ENCODE assay signal across 9 cellular contexts in genomic region chr15:66720206-66721010, GRCh38. TPM values are rescaled to one million over a fixed set of nuclear protein-coding genes. Genes with fewer than 3 reads are reported as not detected.
DNase-seq lines count a peak whose midpoint lies in the region; ATAC-seq, FAIRE-seq and TF ChIP-seq lines count a peak whose summit lies in the region.
"Had no signal": no experiment of that assay in that cellular context is flagged by ENCODE, and none has a peak within 500 bp of the region (broad histone marks: within the 10 kb centered on the region; RNA-seq: fewer than 3 reads in every experiment).

No MANE protein-coding gene starts in this region.

- TF ChIP-seq RAD21 in IMR-90 (IDR thresholded peaks at IDR 0.05; ENCODE audit: low read length) (no peak), HepG2 (CRISPR knock-in tag; IDR thresholded peaks at IDR 0.05) (no peak)

- no peak for TF ChIP-seq CTCF in IMR-90 (conservative IDR thresholded peaks at IDR 0.05; ENCODE audit: low read depth, low read length)
- TF ChIP-seq CTCF in hepatocyte (IDR thresholded peaks at IDR 0.05; ENCODE audit: poor library complexity): no peak
- TF ChIP-seq CTCF in prostate gland (IDR thresholded peaks at IDR 0.05): no peak
- TF ChIP-seq CTCF in HepG2 (CRISPR knock-in tag; IDR thresholded peaks at IDR 0.05): no peak

- H3K9me1 ChIP-seq in IMR-90 (ENCODE audit: insufficient read depth, low read length): peaks cover 49% of the 10 kb centered on the region

- no peaks in the 10 kb centered on the region for H3K9me2 ChIP-seq in hepatocyte (replicated peaks; ENCODE audit: insufficient read depth)

- H4K20me1 ChIP-seq in IMR-90 (ENCODE audit: insufficient read depth, low read length) (peaks cover 59% of the 10 kb centered on the region), hepatocyte (ENCODE audit: insufficient read depth, poor library complexity, severe bottlenecking) (peaks cover 54% of the 10 kb centered on the region), HepG2 (ENCODE audit: insufficient read depth, low read length) (no peaks in the 10 kb centered on the region)

- peak overlapping the region; percentile 32; the same call in 1 of the 2 replicates for H2BK120ac ChIP-seq in IMR-90 (ENCODE audit: low read depth, low read length)

- ATAC-seq in IMR-90 (ENCODE audit: low read depth) (peak; percentile 86), HepG2 (no peak)
- no peak for ATAC-seq in naive thymus-derived CD8-positive, alpha-beta T cell

- no peak for TF ChIP-seq EP300 in HepG2 (IDR thresholded peaks at IDR 0.05; ENCODE audit: low read depth in 2 of 2, low read length in 2 of 2)
- no peak for TF ChIP-seq EP300 in HepG2 (CRISPR knock-in tag; IDR thresholded peaks at IDR 0.05; ENCODE audit: borderline replicate concordance)

- no peaks in the 10 kb centered on the region for H3K36me3 Mint-ChIP-seq in activated T-helper 2 cell treated with anti-CD3 and anti-CD28 coated beads, Interferon-gamma antibody, Interleukin-2, Interleukin-4, amounts not matched to agents 10 μg/mL and 5 μg/mL and 100 μg/mL, durations not matched to agents 14 hours and 24 hours and 36 hours (ENCODE audit: low read depth)
- H3K36me3 Mint-ChIP-seq in naive thymus-derived CD8-positive, alpha-beta T cell: no peaks in the 10 kb centered on the region

- H3K4me3 Mint-ChIP-seq in activated T-helper 2 cell treated with anti-CD3 and anti-CD28 coated beads, Interferon-gamma antibody, Interleukin-2, Interleukin-4, amounts not matched to agents 10 μg/mL and 5 μg/mL and 100 μg/mL, durations not matched to agents 14 hours and 24 hours and 36 hours (ENCODE audit: low read depth): no peak overlapping the region
- no peak overlapping the region for H3K4me3 Mint-ChIP-seq in naive thymus-derived CD8-positive, alpha-beta T cell

- CTCF ChIA-PET in IMR-90 (lab: Yijun Ruan, JAX): interaction anchor here (0.6 to 1.5 kb wide), 6 partner anchors 8 to 131 kb away, joined by 3 to 5 read pairs (median 3); partner anchors contain the start of gene SMAD6
- CTCF ChIA-PET in HepG2 (lab: Yijun Ruan, JAX; ENCODE audit: low intra/inter-chr PET ratio, low total read pairs): no interaction called here

- POLR2A ChIA-PET in IMR-90 (lab: Charles Lee; ENCODE audit: unreplicated experiment) (interaction anchor here (1.0 kb wide), 1 partner anchor 13 kb away, joined by 3 read pairs; no protein-coding TSS in a partner anchor), HepG2 (lab: Yijun Ruan, JAX) (no interaction called here)
- POLR2A ChIA-PET in naive thymus-derived CD8-positive, alpha-beta T cell (lab: Charles Lee): interaction anchor here (0.5 kb wide), 1 partner anchor 143 kb away, joined by 3 read pairs; no protein-coding TSS in a partner anchor

- peak overlapping the region; percentile 43 for H2AFZ ChIP-seq in IMR-90 (replicated peaks; ENCODE audit: low read length, poor library complexity)
- no peak overlapping the region for H2AFZ ChIP-seq in hepatocyte
- no peak overlapping the region for H2AFZ ChIP-seq in HepG2 (ENCODE audit: low read length)

- BruUV-seq in IMR-90 (replicated peaks; lab: Mats Ljungman, UMichigan) (no TSS peak), HepG2 (replicated peaks; lab: Mats Ljungman, UMichigan) (no TSS peak)

- no peak overlapping the region for H3K9ac ChIP-seq in IMR-90 (ENCODE audit: low read depth, low read length)
- no peak overlapping the region for H3K9ac ChIP-seq in HepG2 (ENCODE audit: insufficient read depth, low read depth, low read length)

- H3K4ac ChIP-seq in IMR-90 (ENCODE audit: low read depth, low read length): peak overlapping the region; percentile 26; the same call in 1 of the 2 replicates

- peaks cover 20% of the 10 kb centered on the region for H3K4me1 ChIP-seq in IMR-90 (ENCODE audit: control insufficient read depth, insufficient read depth, low read length)
- H3K4me1 ChIP-seq in hepatocyte (ENCODE audit: insufficient read depth): peaks cover 47% of the 10 kb centered on the region
- H3K4me1 ChIP-seq in small intestine (ENCODE audit: control insufficient read depth in 2 of 2, insufficient read depth in 1 of 2, low read depth in 1 of 2, low read length in 1 of 2): no peaks in the 10 kb centered on the region
- H3K4me1 ChIP-seq in prostate gland (replicated peaks): no peaks in the 10 kb centered on the region
- peaks cover 11% of the 10 kb centered on the region for H3K4me1 ChIP-seq in HepG2 (ENCODE audit: insufficient read depth, low read length)

- dilution Hi-C loops in IMR-90 (cut with HindIII; ENCODE audit: low sequenced_read_pairs, unreplicated experiment): no loop called here

- H3K9me3 Mint-ChIP-seq in activated T-helper 2 cell treated with anti-CD3 and anti-CD28 coated beads, Interferon-gamma antibody, Interleukin-2, Interleukin-4, amounts not matched to agents 10 μg/mL and 5 μg/mL and 100 μg/mL, durations not matched to agents 14 hours and 24 hours and 36 hours: no peaks in the 10 kb centered on the region
- H3K9me3 Mint-ChIP-seq in naive thymus-derived CD8-positive, alpha-beta T cell: no peaks in the 10 kb centered on the region

- H4K91ac ChIP-seq in IMR-90 (ENCODE audit: insufficient read depth, low read depth, low read length): 0 out of 2 replicates have a peak overlapping the region, but pooled peaks have one; percentile 3

- peaks cover 53% of the 10 kb centered on the region for H3K36me3 ChIP-seq in IMR-90 (ENCODE audit: control insufficient read depth, insufficient read depth, low read length)
- H3K36me3 ChIP-seq in hepatocyte (replicated peaks; ENCODE audit: insufficient read depth, low read depth): no peaks in the 10 kb centered on the region
- H3K36me3 ChIP-seq in small intestine (ENCODE audit: control insufficient read depth in 2 of 2, insufficient read depth in 2 of 2, low read length in 2 of 2): no peaks in the 10 kb centered on the region
- no peaks in the 10 kb centered on the region for H3K36me3 ChIP-seq in prostate gland
- peaks cover 0 to 26% of the 10 kb centered on the region in 2 experiments; a peak in 3 of 5 replicates for H3K36me3 ChIP-seq in HepG2 (replicated peaks in 1 of 2; ENCODE audit: control insufficient read depth in 1 of 2, insufficient read depth in 2 of 2, low read length in 2 of 2)

- H3K18ac ChIP-seq in IMR-90 (ENCODE audit: low read depth, low read length): no peak overlapping the region

- H3K9me3 ChIP-seq in IMR-90 (ENCODE audit: control insufficient read depth, insufficient read depth, low read length) (no peaks in the 10 kb centered on the region), hepatocyte (ENCODE audit: low read depth) (no peaks in the 10 kb centered on the region), small intestine (ENCODE audit: control insufficient read depth, low read depth) (no peaks in the 10 kb centered on the region), prostate gland (no peaks in the 10 kb centered on the region), HepG2 (ENCODE audit: low read length) (no peaks in the 10 kb centered on the region)

- no peak overlapping the region for H3K56ac ChIP-seq in IMR-90 (ENCODE audit: extremely low read depth, insufficient read depth, low read length)

- no peak overlapping the region for H3K23ac ChIP-seq in IMR-90 (ENCODE audit: low read depth, low read length)

- H3K79me2 ChIP-seq in hepatocyte (peaks cover 99% of the 10 kb centered on the region), HepG2 (ENCODE audit: insufficient read depth, low read length) (peaks cover 2% of the 10 kb centered on the region)

- peak overlapping the region; percentile 69; the same call in 1 of the 2 replicates for H2AK5ac ChIP-seq in IMR-90 (ENCODE audit: low read depth, low read length)

- H3K4me3 ChIP-seq in IMR-90 (ENCODE audit: insufficient read depth, low read depth, low read length) (no peak overlapping the region), hepatocyte (no peak overlapping the region), small intestine (ENCODE audit: low read depth in 1 of 2, low read length in 2 of 2) (no peak overlapping the region), prostate gland (no peak overlapping the region), HepG2 (replicated peaks in 1 of 3; ENCODE audit: insufficient read depth in 1 of 3, low read depth in 2 of 3, low read length in 3 of 3) (no peak overlapping the region)

- peaks cover 19% of the 10 kb centered on the region for H3K4me1 Mint-ChIP-seq in activated T-helper 2 cell treated with anti-CD3 and anti-CD28 coated beads, Interferon-gamma antibody, Interleukin-2, Interleukin-4, amounts not matched to agents 10 μg/mL and 5 μg/mL and 100 μg/mL, durations not matched to agents 14 hours and 24 hours and 36 hours (ENCODE audit: low read depth)
- H3K4me1 Mint-ChIP-seq in naive thymus-derived CD8-positive, alpha-beta T cell: peaks cover 0 to 6% (median under 1%) of the 10 kb centered on the region in 4 donors

- no peak overlapping the region for H3K4me2 ChIP-seq in IMR-90 (ENCODE audit: low read depth, low read length)
- no peak overlapping the region for H3K4me2 ChIP-seq in hepatocyte
- no peak overlapping the region for H3K4me2 ChIP-seq in HepG2 (ENCODE audit: low read depth, low read length)

- H3K79me1 ChIP-seq in IMR-90 (ENCODE audit: low read depth in 1 of 2, low read length in 2 of 2): peaks cover 36 to 94% of the 10 kb centered on the region in 2 experiments

- FAIRE-seq in small intestine (lab: Jason Lieb, UNC) (no peak), HepG2 (lab: Jason Lieb, UNC) (no peak)

- peak; percentile 90 for DNase-seq in AG08395 (ENCODE audit: low spot score)
- peak; percentile 82 for DNase-seq in IMR-90
- DNase-seq in activated T-helper 2 cell treated with anti-CD3 and anti-CD28 coated beads, Interferon-gamma antibody, Interleukin-2, Interleukin-4, amounts not matched to agents 10 μg/mL and 5 μg/mL and 100 μg/mL, durations not matched to agents 14 hours and 24 hours and 36 hours (ENCODE audit: low spot score): peak; percentile 26
- peak; percentile 67 for DNase-seq in hepatocyte (ENCODE audit: low spot score)
- no peak for DNase-seq in small intestine
- DNase-seq in naive thymus-derived CD8-positive, alpha-beta T cell: no peak
- DNase-seq in prostate gland (ENCODE audit: low spot score): no peak
- no peak for DNase-seq in HepG2 (ENCODE audit: low spot score)
- DNase-seq: NCI-H1048 had no signal

- H2BK15ac ChIP-seq in IMR-90 (ENCODE audit: low read depth, low read length): no peak overlapping the region; the same call in 2 of the 3 replicates

- H4K8ac ChIP-seq in IMR-90 (ENCODE audit: low read depth in 2 of 2, low read length in 2 of 2): peak overlapping the region in 1 of 2 experiments; percentile 29; a peak in 2 of 4 replicates

- no peak for TF ChIP-seq POLR2A in IMR-90 (IDR thresholded peaks at IDR 0.05; ENCODE audit: low read depth, low read length)
- TF ChIP-seq POLR2A in prostate gland (IDR thresholded peaks at IDR 0.05): no peak
- TF ChIP-seq POLR2A in HepG2 (IDR thresholded peaks at IDR 0.05; ENCODE audit: insufficient read depth in 1 of 2, low read depth in 2 of 2, low read length in 2 of 2): no peak

- H3K27ac ChIP-seq in IMR-90 (ENCODE audit: insufficient read depth, low read length) (no peak overlapping the region), hepatocyte (peak overlapping the region; percentile 75), small intestine (ENCODE audit: low read depth in 1 of 2, low read length in 1 of 2) (peak overlapping the region in 1 of 2 donors; percentile 14), prostate gland (no peak overlapping the region), HepG2 (ENCODE audit: extremely low read length, insufficient read depth, low read length) (no peak overlapping the region)

- H2AK9ac ChIP-seq in IMR-90 (replicated peaks; ENCODE audit: low read depth, low read length, poor library complexity): peak overlapping the region; percentile 35

- H2BK20ac ChIP-seq in IMR-90 (ENCODE audit: low read depth, low read length): peak overlapping the region; percentile 20; the same call in 1 of the 2 replicates

- peak overlapping the region; percentile 1 for H3K27ac Mint-ChIP-seq in activated T-helper 2 cell treated with anti-CD3 and anti-CD28 coated beads, Interferon-gamma antibody, Interleukin-2, Interleukin-4, amounts not matched to agents 10 μg/mL and 5 μg/mL and 100 μg/mL, durations not matched to agents 14 hours and 24 hours and 36 hours
- H3K27ac Mint-ChIP-seq in naive thymus-derived CD8-positive, alpha-beta T cell: peak overlapping the region in 1 of 10 donors; percentile 8

- in situ Hi-C loops in IMR-90 (cut with MboI; ENCODE audit: low sequenced_read_pairs) (loop anchor here (25.0 kb wide), 1 partner anchor 117 kb away; no protein-coding TSS in a partner anchor), HepG2 (cut with HindIII; ENCODE audit: extremely low pct_ligation_motif_present, low pct_unique_long_range_greater_than_20kb) (no loop called here)

- H4K5ac ChIP-seq in IMR-90 (ENCODE audit: low read depth, low read length): no peak overlapping the region

- intact Hi-C loops in IMR-90 (cut with micrococcal nuclease) (no loop called here), prostate gland (cut with DNase I) (no loop called here), HepG2 (cut with micrococcal nuclease; ENCODE audit: unreplicated experiment) (no loop called here)
- intact Hi-C loops in activated T-helper 2 cell treated with anti-CD3 and anti-CD28 coated beads, Interferon-gamma antibody, Interleukin-2, Interleukin-4, amounts not matched to agents 10 μg/mL and 5 μg/mL and 100 μg/mL, durations not matched to agents 14 hours and 24 hours and 36 hours (cut with micrococcal nuclease): no loop called here

- H3K27me3 Mint-ChIP-seq in activated T-helper 2 cell treated with anti-CD3 and anti-CD28 coated beads, Interferon-gamma antibody, Interleukin-2, Interleukin-4, amounts not matched to agents 10 μg/mL and 5 μg/mL and 100 μg/mL, durations not matched to agents 14 hours and 24 hours and 36 hours (ENCODE audit: low read depth): no peaks in the 10 kb centered on the region
- peaks cover 0 to 3% (median 2%) of the 10 kb centered on the region in 5 donors for H3K27me3 Mint-ChIP-seq in naive thymus-derived CD8-positive, alpha-beta T cell

- no peaks in the 10 kb centered on the region for H3K27me3 ChIP-seq in IMR-90 (ENCODE audit: control insufficient read depth, insufficient read depth, low read length)
- no peaks in the 10 kb centered on the region for H3K27me3 ChIP-seq in hepatocyte
- H3K27me3 ChIP-seq in small intestine (ENCODE audit: control insufficient read depth in 2 of 2, insufficient read depth in 2 of 2, low read length in 2 of 2): no peaks in the 10 kb centered on the region
- H3K27me3 ChIP-seq in prostate gland (replicated peaks; ENCODE audit: insufficient read depth): no peaks in the 10 kb centered on the region
- H3K27me3 ChIP-seq in HepG2 (ENCODE audit: control insufficient read depth in 1 of 2, insufficient read depth in 2 of 2, low read length in 2 of 2): no peaks in the 10 kb centered on the region

- peak overlapping the region; percentile 48 for H3K14ac ChIP-seq in IMR-90 (replicated peaks; ENCODE audit: low read depth, low read length)

- H2BK5ac ChIP-seq in IMR-90 (ENCODE audit: low read depth, low read length, poor library complexity, severe bottlenecking): peak overlapping the region; percentile 24

- WGBS in IMR-90 (ENCODE audit: extremely low coverage in 2 of 2, insufficient read length in 1 of 2), 2 experiments: 17% methylated on average over 2 of the region's 9 CpGs; no CpG with 5 or more reads in 1 of the 2 experiments
- WGBS in hepatocyte (ENCODE audit: low lambda C conversion rate, missing lambda C conversion rate): 77% methylated on average over 9 of the region's 9 CpGs
- WGBS in small intestine, 3 donors: 68 to 74% (median 73%) methylated on average over 9 of the region's 9 CpGs
- 72% methylated on average over 9 of the region's 9 CpGs for WGBS in prostate gland
- WGBS in HepG2 (ENCODE audit: low lambda C conversion rate): 93% methylated on average over 9 of the region's 9 CpGs

RNA-seq across cellular contexts. Expression of gene SMAD6, which starts 18.4 kb away (rescaled TPM):
- total RNA-seq in IMR-90 (2012; rRNA removed) (3.6 and 4.8 TPM in 2 replicates), hepatocyte (26.4 and 35.4 TPM in 2 replicates), prostate gland (10 to 100 TPM; 14.8 to 51.2 TPM), HepG2 (2016; rRNA removed; fragmentation: Illumina TruSeq; extraction: Trizol) (2.6 and 4.4 TPM in 2 replicates)
- polyA plus RNA-seq in IMR-90 (2012; rRNA removed) (8.5 and 13.6 TPM in 2 replicates), hepatocyte (24.2 and 26.6 TPM in 2 replicates), small intestine (10 to 100 TPM in 1 of 3 donors, 1 to 10 TPM in 1, under 1 TPM in 1; 0.89 to 19.5 (median 1.4) TPM), HepG2 (2011; rRNA removed) (3.1 and 3.3 TPM in 2 replicates)
- 4.7 and 9.3 TPM in 2 replicates for polyA plus RNA-seq in IMR-90 (2012; cell fraction: cytosol; rRNA removed)
- 17.3 and 42.6 TPM in 2 replicates for polyA plus RNA-seq in IMR-90 (2012; cell fraction: nucleus; rRNA removed; ENCODE audit: low replicate concordance)
- 0.43 and 0.57 TPM in 2 replicates for total RNA-seq in activated T-helper 2 cell treated with anti-CD3 and anti-CD28 coated beads, Interferon-gamma antibody, Interleukin-2, Interleukin-4, amounts not matched to agents 10 μg/mL and 5 μg/mL and 100 μg/mL, durations not matched to agents 14 hours and 24 hours and 36 hours
- under 1 TPM; 0.08 to 0.16 TPM for total RNA-seq in naive thymus-derived CD8-positive, alpha-beta T cell
- polyA plus RNA-seq in naive thymus-derived CD8-positive, alpha-beta T cell: not detected
- 0.79 and 0.91 TPM in 2 replicates for total RNA-seq in HepG2 (2016; cell fraction: cytosol; rRNA removed; fragmentation: Illumina TruSeq; extraction: Trizol; ENCODE audit: low read depth)
- 2.3 and 4.5 TPM in 2 replicates for total RNA-seq in HepG2 (2016; cell fraction: insoluble cytoplasmic fraction; rRNA removed; fragmentation: Illumina TruSeq; extraction: Trizol)
- 2.0 and 2.2 TPM in 2 replicates for total RNA-seq in HepG2 (2016; cell fraction: membrane; rRNA removed; fragmentation: Illumina TruSeq; extraction: Trizol)
- total RNA-seq in HepG2 (2016; cell fraction: nucleus; rRNA removed; fragmentation: Illumina TruSeq; extraction: Trizol): 7.0 and 9.1 TPM in 2 replicates
- 1.3 and 2.9 TPM in 2 replicates for polyA plus RNA-seq in HepG2 (2011; cell fraction: cytosol; rRNA removed)
- polyA plus RNA-seq in HepG2 (2011; cell fraction: nucleus; rRNA removed): 6.7 and 14.1 TPM in 2 replicates
- polyA plus RNA-seq in HepG2 (2012): 3.3 and 3.9 TPM in 2 replicates
- 1.1 and 2.0 TPM in 2 replicates for polyA plus RNA-seq in HepG2 (2016; cell fraction: cytosol; fragmentation: Illumina TruSeq; extraction: Trizol; ENCODE audit: low read depth)
- 2.3 and 2.9 TPM in 2 replicates for polyA plus RNA-seq in HepG2 (2016; cell fraction: insoluble cytoplasmic fraction; fragmentation: Illumina TruSeq; extraction: Trizol; ENCODE audit: low read depth)
- polyA plus RNA-seq in HepG2 (2016; cell fraction: membrane; fragmentation: Illumina TruSeq; extraction: Trizol; ENCODE audit: low read depth): 1.5 and 2.1 TPM in 2 replicates
- 7.1 and 8.1 TPM in 2 replicates for polyA plus RNA-seq in HepG2 (2016; cell fraction: nucleus; fragmentation: Illumina TruSeq; extraction: Trizol; ENCODE audit: insufficient read depth, low read depth)
- polyA minus RNA-seq in HepG2 (2011; rRNA and poly(A)+ RNA removed; ENCODE audit: low replicate concordance): 19.3 and 109 TPM in 2 replicates
- polyA minus RNA-seq in HepG2 (2011; cell fraction: cytosol; rRNA and poly(A)+ RNA removed): 5.3 and 5.6 TPM in 2 replicates
- 11.7 and 25.1 TPM in 2 replicates for polyA minus RNA-seq in HepG2 (2011; cell fraction: nucleus; rRNA and poly(A)+ RNA removed)

Comparison
In these comparisons a context has a peak if more than half of its experiments do, and no peak if none do; other contexts are left out.
1. DNase-seq: peak in AG08395 (single experiment), IMR-90 (single experiment), activated T-helper 2 cell treated with anti-CD3 and anti-CD28 coated beads, Interferon-gamma antibody, Interleukin-2, Interleukin-4, amounts not matched to agents 10 μg/mL and 5 μg/mL and 100 μg/mL, durations not matched to agents 14 hours and 24 hours and 36 hours (single experiment) and hepatocyte (single experiment); none in small intestine (single experiment), naive thymus-derived CD8-positive, alpha-beta T cell (0 of 10), prostate gland (single experiment) and HepG2 (single experiment).